1 cellular context compared by ENCODE assay signal in the genomic region with DNA sequence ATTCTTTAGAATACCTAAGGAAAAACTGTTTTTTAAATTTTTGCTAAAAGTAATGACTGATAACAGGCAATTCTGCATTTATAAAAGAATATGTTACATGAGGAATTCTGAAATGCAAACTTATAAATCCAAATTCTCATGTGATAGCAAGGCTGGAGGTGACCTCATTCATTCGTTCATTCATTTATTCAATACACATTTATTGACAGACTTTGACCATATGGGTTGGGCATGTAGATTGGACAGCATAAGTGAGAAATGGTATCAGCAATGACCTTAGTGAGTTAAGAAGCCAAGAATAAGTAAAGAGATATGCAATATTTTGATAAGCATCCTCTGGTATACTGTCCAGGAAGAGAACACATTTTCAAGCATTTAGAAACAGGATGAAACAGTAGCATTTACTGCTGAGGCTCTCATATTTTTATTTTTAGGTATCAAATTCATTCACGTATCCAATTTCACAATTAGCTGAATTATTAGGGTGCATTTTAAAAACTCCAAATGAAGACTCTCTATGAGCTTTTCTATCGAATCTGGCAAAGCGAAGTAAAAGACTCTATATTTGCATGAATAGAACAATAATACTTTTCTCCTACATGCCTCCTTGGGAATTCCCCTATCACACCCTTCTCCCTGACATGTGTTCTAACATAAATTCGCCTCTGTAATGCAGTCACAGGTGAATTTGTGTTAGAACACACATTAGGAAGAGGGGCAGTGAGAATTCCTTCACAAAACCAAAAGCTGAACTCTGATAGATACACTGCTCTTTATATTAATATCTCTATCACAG.
TF ChIP-seq lines count a peak whose summit lies in the region.

No MANE protein-coding gene starts in this region.

TF ChIP-seq in GM12878, 131 proteins besides CTCF, POLR2A, EP300 and RAD21:
- TF ChIP-seq PAX5 (IDR thresholded peaks at IDR 0.05; ENCODE audit: borderline replicate concordance, low read depth, low read length) (no peak), MLLT1 (IDR thresholded peaks at IDR 0.05) (0 out of 2 replicates have a peak, but pooled peaks have one; percentile 33), RELB (IDR thresholded peaks at IDR 0.05; ENCODE audit: low read depth) (peak; percentile 36; the same call in 1 of the 2 replicates), MTA2 (IDR thresholded peaks at IDR 0.05; ENCODE audit: low read depth) (no peak), ZNF24 (IDR thresholded peaks at IDR 0.05) (peak; percentile 93), POU2F2 (IDR thresholded peaks at IDR 0.05; ENCODE audit: borderline replicate concordance, low read depth, low read length) (peak; percentile 52; the same call in 1 of the 3 replicates), POLR2AphosphoS2 (IDR thresholded peaks at IDR 0.05; ENCODE audit: low read depth, low read length) (no peak)
